ENCODE assay signal across 1 cellular context in genomic region chr1:184324972-184325371, GRCh38.
TF ChIP-seq lines count a peak whose summit lies in the region.

No MANE protein-coding gene starts in this region.

TF ChIP-seq in HepG2, 621 proteins besides CTCF, POLR2A, EP300 and RAD21 (continued from another document):
- TF ChIP-seq AKNA (CRISPR knock-in tag; IDR thresholded peaks at IDR 0.05; ENCODE audit: borderline replicate concordance) = no peak
- no peak for TF ChIP-seq TCF12 (IDR thresholded peaks at IDR 0.05)
- TF ChIP-seq TCF12 (CRISPR knock-in tag; IDR thresholded peaks at IDR 0.05) = no peak
- TF ChIP-seq ZBTB38 (CRISPR knock-in tag; IDR thresholded peaks at IDR 0.05) = no peak
- no peak for TF ChIP-seq ZNF225 (CRISPR knock-in tag; IDR thresholded peaks at IDR 0.05)
- no peak for TF ChIP-seq MLLT10 (CRISPR knock-in tag; IDR thresholded peaks at IDR 0.05)
- TF ChIP-seq NFKBIZ (CRISPR knock-in tag; IDR thresholded peaks at IDR 0.05) = no peak
- TF ChIP-seq FOSL2 (CRISPR knock-in tag; IDR thresholded peaks at IDR 0.05) = no peak
- TF ChIP-seq SRSF9 (IDR thresholded peaks at IDR 0.05; ENCODE audit: borderline replicate concordance, insufficient read depth, low read depth, low read length, poor library complexity, severe bottlenecking) = no peak
